In genomic region chr10:86968994-86969355, GRCh38 we compare ENCODE assay signal across 11 cellular contexts. TPM values are rescaled to one million over a fixed set of nuclear protein-coding genes. Genes with fewer than 3 reads are reported as not detected.
DNase-seq lines count a peak whose midpoint lies in the region; ATAC-seq, FAIRE-seq and TF ChIP-seq lines count a peak whose summit lies in the region.
"Had no signal": no experiment of that assay in that cellular context is flagged by ENCODE, and none has a peak within 500 bp of the region (broad histone marks: within the 10 kb centered on the region; RNA-seq: fewer than 3 reads in every experiment).

No MANE protein-coding gene starts in this region.

- H3K79me2 ChIP-seq in Karpas-422 (ENCODE audit: low read length), result no peaks in the 10 kb centered on the region

- H3K4me1 Mint-ChIP-seq in activated T-cell treated with anti-CD3 and anti-CD28 coated beads, Interleukin-2, amount 50 U/mL, for 24 hours (ENCODE audit: low read depth), result peaks cover 44% of the 10 kb centered on the region

- H3K9me3 ChIP-seq in lower lobe of right lung (no peaks in the 10 kb centered on the region), testis (no peaks in the 10 kb centered on the region), Karpas-422 (ENCODE audit: low read length) (no peaks in the 10 kb centered on the region)

- H3K9me2 ChIP-seq in Karpas-422 (replicated peaks; ENCODE audit: insufficient read depth, low read length), result no peaks in the 10 kb centered on the region

- no peak overlapping the region for H3K9ac ChIP-seq in Karpas-422 (ENCODE audit: low read length)

- H3K27ac Mint-ChIP-seq in activated T-cell treated with anti-CD3 and anti-CD28 coated beads, Interleukin-2, amount 50 U/mL, for 24 hours, result no peak overlapping the region

- no peak for TF ChIP-seq POLR2A in testis (IDR thresholded peaks at IDR 0.05)

- no peak for ATAC-seq in lower lobe of right lung

- no peak for FAIRE-seq in D721Med (lab: Jason Lieb, UNC)
- FAIRE-seq: H54 had no signal

- H3K4me3 ChIP-seq in astrocyte of the spinal cord (ENCODE audit: low read depth, low read length), result peak overlapping the region; percentile 34
- H3K4me3 ChIP-seq in lower lobe of right lung, result peak overlapping the region; percentile 74
- peak overlapping the region; percentile 66 to 80 for H3K4me3 ChIP-seq in testis
- no peak overlapping the region for H3K4me3 ChIP-seq in Karpas-422 (ENCODE audit: low read length)

- H3K4me3 Mint-ChIP-seq in activated T-cell treated with anti-CD3 and anti-CD28 coated beads, Interleukin-2, amount 50 U/mL, for 24 hours, result peak overlapping the region; percentile 23

- H3K36me3 ChIP-seq in lower lobe of right lung (no peaks in the 10 kb centered on the region), testis (ENCODE audit: low read depth, missing control alignments) (no peaks in the 10 kb centered on the region), Karpas-422 (ENCODE audit: insufficient read depth, low read length) (no peaks in the 10 kb centered on the region)

- H3K27me3 ChIP-seq in lower lobe of right lung (ENCODE audit: low read depth), result no peaks in the 10 kb centered on the region
- H3K27me3 ChIP-seq in testis, result no peaks in the 10 kb centered on the region
- no peaks in the 10 kb centered on the region for H3K27me3 ChIP-seq in Karpas-422 (ENCODE audit: low read length)

- 24 to 33% methylated on average over 6 to 9 of the region's 9 CpGs for WGBS in testis, 2 donors

- H3K27me3 Mint-ChIP-seq in activated T-cell treated with anti-CD3 and anti-CD28 coated beads, Interleukin-2, amount 50 U/mL, for 24 hours, result peaks cover 7% of the 10 kb centered on the region

- H3K4me2 ChIP-seq in Karpas-422 (ENCODE audit: low read depth, low read length, poor library complexity, severe bottlenecking), result no peak overlapping the region

- intact Hi-C loops in lower lobe of right lung (cut with DNase I) (no loop called here), testis (cut with DNase I; ENCODE audit: low total_unique reads) (no loop called here)

- H3K9me3 Mint-ChIP-seq in activated T-cell treated with anti-CD3 and anti-CD28 coated beads, Interleukin-2, amount 50 U/mL, for 24 hours, result no peaks in the 10 kb centered on the region

- no peaks in the 10 kb centered on the region for H3K36me3 Mint-ChIP-seq in activated T-cell treated with anti-CD3 and anti-CD28 coated beads, Interleukin-2, amount 50 U/mL, for 24 hours (ENCODE audit: low read depth)

- H4K20me1 ChIP-seq in Karpas-422 (ENCODE audit: insufficient read depth, low read depth, low read length), result no peaks in the 10 kb centered on the region

- peaks cover 67% of the 10 kb centered on the region for H3K4me1 ChIP-seq in lower lobe of right lung
- H3K4me1 ChIP-seq in testis, result peaks cover 38% of the 10 kb centered on the region
- H3K4me1 ChIP-seq in Karpas-422 (ENCODE audit: low read length), result no peaks in the 10 kb centered on the region; the same call in none of the 2 replicates

- no peak overlapping the region for H2AFZ ChIP-seq in Karpas-422 (ENCODE audit: low read length)

- TF ChIP-seq CTCF in astrocyte of the spinal cord (IDR thresholded peaks at IDR 0.05; ENCODE audit: low read depth, low read length) (no peak), lower lobe of right lung (IDR thresholded peaks at IDR 0.05) (no peak), testis (IDR thresholded peaks at IDR 0.05) (no peak), D721Med (IDR thresholded peaks at IDR 0.05; ENCODE audit: insufficient read depth, missing control alignments) (no peak)

- no peak for DNase-seq in activated T-cell treated with anti-CD3 and anti-CD28 coated beads, Interleukin-2, amount 50 U/mL, for 24 hours
- no peak for DNase-seq in activated T-cell treated with anti-CD3 and anti-CD28 coated beads, Interleukin-2, amount 50 U/mL, for 48 hours
- no peak for DNase-seq in astrocyte of the spinal cord (ENCODE audit: low read depth, low spot score)
- no peak for DNase-seq in lower lobe of right lung
- DNase-seq in testis, result no peak
- DNase-seq in D721Med (ENCODE audit: insufficient read length, low spot score), result no peak
- no peak for DNase-seq in DMS114 treated with DMSO at 0.1 percent for 48 hours (lab: John Stamatoyannopoulos, UW; ENCODE audit: unreplicated experiment)
- DNase-seq in Karpas-422, result no peak
- DNase-seq: nucleus accumbens had no signal

- in situ Hi-C loops in astrocyte of the spinal cord (cut with HindIII; ENCODE audit: low sequenced_read_pairs), result no loop called here

- H3K27ac ChIP-seq in lower lobe of right lung, result peak overlapping the region; percentile 99
- H3K27ac ChIP-seq in testis, result peak overlapping the region; percentile 86 to 98
- no peak overlapping the region for H3K27ac ChIP-seq in Karpas-422 (ENCODE audit: low read length)

RNA-seq across cellular contexts. Expression of gene ADIRF, which starts 0.7 kb away (rescaled TPM):
- 158 TPM for total RNA-seq in lower lobe of right lung
- 10 to 100 TPM; 21.4 to 35.0 TPM for total RNA-seq in testis
- 85.6 TPM for polyA plus RNA-seq in testis (ENCODE audit: insufficient read depth, low read depth, low replicate concordance)
- total RNA-seq in Karpas-422 (2014; rRNA removed; shearing (Covaris generic); ENCODE audit: low replicate concordance), result not detected in 2 replicates

RNA-seq across cellular contexts. Expression of gene SNCG, which starts 10.6 kb away (rescaled TPM):
- total RNA-seq in lower lobe of right lung, result 25.0 TPM
- total RNA-seq in testis, result 1 to 10 TPM; 8.3 to 8.9 TPM
- polyA plus RNA-seq in testis (ENCODE audit: insufficient read depth, low read depth, low replicate concordance), result 30.3 TPM
- total RNA-seq in Karpas-422 (2014; rRNA removed; shearing (Covaris generic); ENCODE audit: low replicate concordance), result not detected in 2 replicates

RNA-seq across cellular contexts. Expression of gene MMRN2, which starts 11.6 kb away (rescaled TPM):
- total RNA-seq in lower lobe of right lung, result 53.1 TPM
- total RNA-seq in testis, result 10 to 100 TPM; 14.9 to 19.1 TPM
- polyA plus RNA-seq in testis (ENCODE audit: insufficient read depth, low read depth, low replicate concordance), result 21.2 TPM
- not detected in 2 replicates for total RNA-seq in Karpas-422 (2014; rRNA removed; shearing (Covaris generic); ENCODE audit: low replicate concordance)

RNA-seq across cellular contexts. Expression of gene FAM25A, which starts 51.1 kb away (rescaled TPM):
- total RNA-seq in lower lobe of right lung (not detected), testis (not detected)
- polyA plus RNA-seq in testis (ENCODE audit: insufficient read depth, low read depth, low replicate concordance), result not detected
- total RNA-seq in Karpas-422 (2014; rRNA removed; shearing (Covaris generic); ENCODE audit: low replicate concordance), result not detected in 2 replicates
- total RNA-seq: HT1080 had no signal

Comparison
In these comparisons a context has a peak if more than half of its experiments do, and no peak if none do; other contexts are left out.
1. RNA of gene ADIRF, which starts 0.7 kb away (total RNA-seq): 158 TPM in lower lobe of right lung (single experiment) and 21.4 to 35.0 TPM in testis; not detected in Karpas-422; every median in the first group is over 10 times any median in the second.
2. RNA of gene MMRN2, which starts 11.6 kb away (total RNA-seq): 53.1 TPM in lower lobe of right lung (single experiment) and 14.9 to 19.1 TPM in testis; not detected in Karpas-422; every median in the first group is over 10 times any median in the second.